ENCODE assay signal across 19 cellular contexts in the genomic region with DNA sequence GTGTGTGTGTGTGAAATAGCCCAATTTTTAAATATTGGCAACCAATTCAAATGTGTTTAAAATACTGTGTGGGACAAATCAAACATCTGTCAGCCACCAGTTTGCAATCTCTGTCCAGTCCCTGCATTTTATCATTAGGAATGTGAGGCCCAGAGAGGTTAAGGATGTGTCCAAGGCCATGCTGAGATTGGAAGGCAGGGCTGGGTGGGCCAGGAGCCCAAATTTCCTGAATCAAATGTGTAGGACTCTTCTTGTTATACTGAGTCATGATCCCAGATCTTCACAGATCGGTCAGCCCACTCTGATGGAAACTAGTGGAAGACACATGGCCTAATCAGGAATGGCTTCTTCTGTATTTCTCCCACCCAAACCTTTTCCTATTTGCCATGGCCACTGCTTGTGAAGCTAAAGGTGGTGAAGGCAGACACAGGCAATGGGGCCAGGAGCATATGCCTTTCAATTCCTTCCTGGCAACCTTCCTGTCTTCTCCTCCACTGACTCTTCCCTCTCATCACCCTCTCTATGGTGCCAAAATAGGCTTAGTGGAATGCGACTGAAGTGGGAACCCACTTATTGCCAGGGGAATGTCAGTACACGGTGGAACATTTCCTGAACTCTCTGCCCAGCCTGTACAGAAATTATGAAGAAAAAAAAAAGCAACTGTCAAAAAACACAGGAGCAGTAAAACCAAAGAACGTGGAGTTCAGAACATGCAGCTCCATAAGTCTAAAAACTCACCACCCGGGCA. TPM values are rescaled to one million over a fixed set of nuclear protein-coding genes. Genes with fewer than 3 reads are reported as not detected.
DNase-seq lines count a peak whose midpoint lies in the region; ATAC-seq and TF ChIP-seq lines count a peak whose summit lies in the region.
"Had no signal": no experiment of that assay in that cellular context is flagged by ENCODE, and none has a peak within 500 bp of the region (broad histone marks: within the 10 kb centered on the region; RNA-seq: fewer than 3 reads in every experiment).

No MANE protein-coding gene starts in this region.

- DNase-seq in natural killer cell, result no peak
- no peak for DNase-seq in natural killer cell treated with Interleukin-12 subunit alpha and Interleukin-12 subunit beta and Interleukin-15 and Interleukin-18, amount 100 ng/mL, for 72 hours (ENCODE audit: low spot score)
- no peak for DNase-seq in heart left ventricle
- DNase-seq in neural crest cell (ENCODE audit: low read depth, low spot score), result no peak
- no peak for DNase-seq in NCI-H2227 treated with DMSO at 0.1 percent for 48 hours (lab: John Stamatoyannopoulos, UW)
- DNase-seq in amniotic stem cell (lab: John Stamatoyannopoulos, UW), result no peak
- DNase-seq in aorta, result no peak
- DNase-seq: activated CD4-positive, alpha-beta T cell treated with anti-CD3 and anti-CD28 coated beads for 48 hours; activated T-cell treated with anti-CD3 and anti-CD28 coated beads, Interleukin-2, amount 50 U/mL, for 4 hours; GDM1; kidney glomerular epithelial cell; mesenchymal stem cell; NCI-H1694 treated with DMSO at 0.1 percent for 48 hours; NCI-H69 had no signal

- H3K4me3 Mint-ChIP-seq in natural killer cell (peak overlapping the region; percentile 36), neural crest cell (no peak overlapping the region)
- H3K4me3 Mint-ChIP-seq in natural killer cell treated with Interleukin-12 subunit alpha and Interleukin-12 subunit beta and Interleukin-15 and Interleukin-18, amount 100 ng/mL, for 72 hours, result no peak overlapping the region
- H3K4me3 Mint-ChIP-seq: activated T-cell treated with anti-CD3 and anti-CD28 coated beads, Interleukin-2, amount 50 U/mL, for 4 hours; stimulated activated naive CD8-positive, alpha-beta T cell treated with anti-CD3 and anti-CD28 coated beads, Interleukin-15, Interleukin-2, amounts not matched to agents 100 ng/mL and 50 ng/mL, for 24 hours; T-helper 2 cell treated with Interferon-gamma antibody and Interleukin-4, amounts not matched to agents 5 μg/mL and 100 μg/mL, for 36 hours had no signal

- ATAC-seq in natural killer cell (peak in 1 of 3 donors; percentile 14), heart left ventricle (peak; percentile 72 to 80 (median 80)), GM21529 (IDR thresholded peaks at IDR 0.05; ENCODE audit: unreplicated experiment) (no peak), aorta (ENCODE audit: low FRiP score) (no peak)
- no peak for ATAC-seq in natural killer cell treated with Interleukin-12 subunit alpha and Interleukin-12 subunit beta and Interleukin-15 and Interleukin-18, amount 100 ng/mL, for 72 hours
- ATAC-seq: activated T-cell treated with anti-CD3 and anti-CD28 coated beads, Interleukin-2, amount 50 U/mL, for 4 hours had no signal

- H3K9me3 Mint-ChIP-seq in natural killer cell, result no peaks in the 10 kb centered on the region
- no peaks in the 10 kb centered on the region for H3K9me3 Mint-ChIP-seq in natural killer cell treated with Interleukin-12 subunit alpha and Interleukin-12 subunit beta and Interleukin-15 and Interleukin-18, amount 100 ng/mL, for 72 hours
- no peaks in the 10 kb centered on the region for H3K9me3 Mint-ChIP-seq in neural crest cell
- H3K9me3 Mint-ChIP-seq: activated T-cell treated with anti-CD3 and anti-CD28 coated beads, Interleukin-2, amount 50 U/mL, for 4 hours; stimulated activated naive CD8-positive, alpha-beta T cell treated with anti-CD3 and anti-CD28 coated beads, Interleukin-15, Interleukin-2, amounts not matched to agents 100 ng/mL and 50 ng/mL, for 24 hours; T-helper 2 cell treated with Interferon-gamma antibody and Interleukin-4, amounts not matched to agents 5 μg/mL and 100 μg/mL, for 36 hours had no signal

- no peaks in the 10 kb centered on the region for H3K27me3 ChIP-seq in heart left ventricle
- no peaks in the 10 kb centered on the region for H3K27me3 ChIP-seq in aorta (ENCODE audit: control insufficient read depth in 1 of 2, insufficient read depth in 2 of 2, low read length in 1 of 2)

- H3K36me3 Mint-ChIP-seq in natural killer cell (peaks cover 20% of the 10 kb centered on the region), neural crest cell (ENCODE audit: low read depth) (peaks cover 28% of the 10 kb centered on the region)
- H3K36me3 Mint-ChIP-seq in natural killer cell treated with Interleukin-12 subunit alpha and Interleukin-12 subunit beta and Interleukin-15 and Interleukin-18, amount 100 ng/mL, for 72 hours, result peaks cover 26% of the 10 kb centered on the region

- H3K4me1 Mint-ChIP-seq in natural killer cell, result peaks cover 80 to 85% of the 10 kb centered on the region in 2 donors
- peaks cover 67 to 79% of the 10 kb centered on the region in 2 donors for H3K4me1 Mint-ChIP-seq in natural killer cell treated with Interleukin-12 subunit alpha and Interleukin-12 subunit beta and Interleukin-15 and Interleukin-18, amount 100 ng/mL, for 72 hours (ENCODE audit: low read depth in 2 of 2)
- H3K4me1 Mint-ChIP-seq in neural crest cell, result peaks cover 61% of the 10 kb centered on the region

- H3K4me3 ChIP-seq in heart left ventricle, result no peak overlapping the region
- no peak overlapping the region for H3K4me3 ChIP-seq in aorta (ENCODE audit: low read length in 2 of 2)

- no peaks in the 10 kb centered on the region for H3K27me3 Mint-ChIP-seq in natural killer cell (ENCODE audit: low read depth in 2 of 2)
- H3K27me3 Mint-ChIP-seq in natural killer cell treated with Interleukin-12 subunit alpha and Interleukin-12 subunit beta and Interleukin-15 and Interleukin-18, amount 100 ng/mL, for 72 hours, result no peaks in the 10 kb centered on the region
- H3K27me3 Mint-ChIP-seq in neural crest cell (ENCODE audit: low read depth), result no peaks in the 10 kb centered on the region
- H3K27me3 Mint-ChIP-seq: stimulated activated naive CD8-positive, alpha-beta T cell treated with anti-CD3 and anti-CD28 coated beads, Interleukin-15, Interleukin-2, amounts not matched to agents 100 ng/mL and 50 ng/mL, for 24 hours had no signal

- peak overlapping the region in 11 of 12 donors; percentile 1 to 63 (median 27) for H3K27ac ChIP-seq in heart left ventricle
- peak overlapping the region in 1 of 2 donors; percentile 50 for H3K27ac ChIP-seq in aorta (ENCODE audit: low read depth in 1 of 2, low read length in 2 of 2)
- H3K27ac ChIP-seq: RWPE1, VCaP had no signal

- H3K27ac Mint-ChIP-seq in natural killer cell, result peak overlapping the region; percentile 45 to 89
- peak overlapping the region in 1 of 2 donors; percentile 91 for H3K27ac Mint-ChIP-seq in natural killer cell treated with Interleukin-12 subunit alpha and Interleukin-12 subunit beta and Interleukin-15 and Interleukin-18, amount 100 ng/mL, for 72 hours
- H3K27ac Mint-ChIP-seq in neural crest cell (ENCODE audit: unreplicated experiment), result peak overlapping the region; percentile 47
- H3K27ac Mint-ChIP-seq: stimulated activated naive CD8-positive, alpha-beta T cell treated with anti-CD3 and anti-CD28 coated beads, Interleukin-15, Interleukin-2, amounts not matched to agents 100 ng/mL and 50 ng/mL, for 24 hours; T-helper 2 cell treated with Interferon-gamma antibody and Interleukin-4, amounts not matched to agents 5 μg/mL and 100 μg/mL, for 36 hours had no signal

- H3K4me1 ChIP-seq in heart left ventricle (peaks cover under 1 to 92% (median 54%) of the 10 kb centered on the region in 12 donors), aorta (ENCODE audit: control insufficient read depth in 1 of 2, insufficient read depth in 2 of 2, low read length in 2 of 2) (peaks cover 3 to 12% of the 10 kb centered on the region in 2 donors)

- no peak for TF ChIP-seq POLR2A in heart left ventricle (IDR thresholded peaks at IDR 0.05)

- peaks cover 0 to 52% (median 0%) of the 10 kb centered on the region in 9 donors for H3K36me3 ChIP-seq in heart left ventricle
- H3K36me3 ChIP-seq in aorta (ENCODE audit: control insufficient read depth in 1 of 2, insufficient read depth in 2 of 2, low read length in 1 of 2), result no peaks in the 10 kb centered on the region

- WGBS in heart left ventricle, 4 donors, result 37 to 46% (median 43%) methylated on average over 5 of the region's 5 CpGs
- WGBS in aorta, 2 donors, result 20 to 24% methylated on average over 5 of the region's 5 CpGs

- TF ChIP-seq CTCF in natural killer cell (IDR thresholded peaks at IDR 0.05), result no peak
- TF ChIP-seq CTCF in heart left ventricle (IDR thresholded peaks at IDR 0.05), result no peak
- no peak for TF ChIP-seq CTCF in neural crest cell (conservative IDR thresholded peaks at IDR 0.05)

- H3K9me3 ChIP-seq in heart left ventricle (no peaks in the 10 kb centered on the region), aorta (ENCODE audit: control insufficient read depth, low read length) (no peaks in the 10 kb centered on the region)

- intact Hi-C loops in natural killer cell (cut with micrococcal nuclease), result no loop called here
- intact Hi-C loops in heart left ventricle (cut with DNase I), result no loop called here
- intact Hi-C loops in aorta (cut with DNase I), result no loop called here

RNA-seq across cellular contexts. Expression of a gene that starts 35.5 kb away (rescaled TPM):
- 1,000 to 10,000 TPM in 1 of 3 donors, 100 to 1,000 TPM in 2; 718 to 1,143 (median 944) TPM for total RNA-seq in natural killer cell
- 100 to 1,000 TPM; 181 to 248 TPM for total RNA-seq in natural killer cell treated with Interleukin-12 subunit alpha and Interleukin-12 subunit beta and Interleukin-15 and Interleukin-18, amount 100 ng/mL, for 72 hours
- 100 to 1,000 TPM in 2 of 9 donors, 10 to 100 TPM in 7; 68.5 to 168 (median 86.3) TPM for total RNA-seq in heart left ventricle
- polyA plus RNA-seq in heart left ventricle, result 10 to 100 TPM; 23.1 to 34.9 TPM
- total RNA-seq in neural crest cell, result 192 and 200 TPM in 2 replicates
- total RNA-seq in aorta, result 100 to 1,000 TPM; 174 to 301 TPM
- 10 to 100 TPM; 38.7 to 67.6 TPM for polyA plus RNA-seq in aorta

Comparison
In these comparisons a context has a peak if more than half of its experiments do, and no peak if none do; other contexts are left out.
1. ATAC-seq: peak in heart left ventricle (4 of 4); none in natural killer cell treated with Interleukin-12 subunit alpha and Interleukin-12 subunit beta and Interleukin-15 and Interleukin-18, amount 100 ng/mL, for 72 hours (0 of 2), GM21529 (single experiment) and aorta (single experiment).